Comparison of ENCODE assay signal across 2 cellular contexts in the genomic region with DNA sequence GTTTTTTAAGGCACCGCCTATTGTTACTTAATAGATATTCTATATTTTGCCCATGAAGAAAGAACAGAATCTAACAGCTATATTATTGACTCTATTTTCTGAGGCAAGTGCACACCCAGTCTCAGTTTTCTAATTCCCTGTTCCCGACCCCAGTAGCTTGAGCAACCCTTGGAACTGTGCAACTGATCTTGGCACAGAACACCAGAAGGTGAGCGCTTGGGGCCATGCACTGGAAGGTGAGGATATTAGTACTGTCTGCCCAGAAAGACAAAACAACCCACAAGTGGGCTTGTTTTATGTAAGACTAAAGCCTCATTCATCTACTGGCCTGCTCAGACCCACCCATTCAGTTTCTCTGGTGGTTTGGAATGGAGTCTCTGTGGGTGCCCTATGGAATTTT.
"Had no signal": no experiment of that assay in that cellular context is flagged by ENCODE, and none has a peak within 500 bp of the region (broad histone marks: within the 10 kb centered on the region; RNA-seq: fewer than 3 reads in every experiment).

No MANE protein-coding gene starts in this region.

- DNase-seq: GDM1, GF-D8 had no signal
